ENCODE assay signal across 28 cellular contexts in genomic region chr6:147257760-147258159, GRCh38.
"Had no signal": no experiment of that assay in that cellular context is flagged by ENCODE, and none has a peak within 500 bp of the region (broad histone marks: within the 10 kb centered on the region; RNA-seq: fewer than 3 reads in every experiment).

No MANE protein-coding gene starts in this region.

- H3K36me3 ChIP-seq: pancreas, right lobe of liver, sigmoid colon, suprapubic skin, tibial artery, transverse colon, vagina had no signal

- H3K4me3 ChIP-seq: pancreas, psoas muscle, right lobe of liver, sigmoid colon, suprapubic skin, testis, tibial artery, transverse colon, vagina had no signal

- H3K9me3 ChIP-seq: neutrophil, pancreas, psoas muscle, right lobe of liver, sigmoid colon, suprapubic skin, testis, tibial artery, vagina had no signal

- H3K4me1 Mint-ChIP-seq: nephron progenitor cell, neural crest cell had no signal

- DNase-seq: naive thymus-derived CD8-positive, alpha-beta T cell; nephron progenitor cell; nucleus accumbens; psoas muscle; right cardiac atrium; right lobe of liver; sigmoid colon; small intestine; stimulated activated CD4-positive, alpha-beta T cell treated with anti-CD3 and anti-CD28 coated beads, Interleukin-15, amount 100 ng/mL, for 24 hours; stimulated activated CD4-positive, alpha-beta T cell treated with anti-CD3 and anti-CD28 coated beads, Interleukin-2, amount 100 ng/mL, for 24 hours; stimulated activated CD4-positive, alpha-beta T cell treated with anti-CD3 and anti-CD28 coated beads, Interleukin-2, amount 100 ng/mL, for 48 hours; stimulated activated CD4-positive, alpha-beta T cell treated with anti-CD3 and anti-CD28 coated beads, Interleukin-4, amount 100 ng/mL, for 24 hours; stimulated activated naive B cell treated with anti-CD40 and anti-IgM and Interleukin-4, amounts not matched to agents 10 μg/mL and 1 μg/mL and 100 μg/mL, for 72 hours; stimulated activated naive CD8-positive, alpha-beta T cell treated with anti-CD3 and anti-CD28 coated beads, Interleukin-15, amount 100 ng/mL, for 72 hours; stimulated activated naive CD8-positive, alpha-beta T cell treated with anti-CD3 and anti-CD28 coated beads, Interleukin-15, Interleukin-2, amounts not matched to agents 100 U/mL and 50 U/mL, for 24 hours; testis; tibial artery; transverse colon had no signal

- ATAC-seq: naive thymus-derived CD8-positive, alpha-beta T cell; natural killer cell treated with Interleukin-12 subunit alpha and Interleukin-12 subunit beta and Interleukin-15 and Interleukin-18, amount 100 ng/mL, for 72 hours; pancreas; psoas muscle; right cardiac atrium; right lobe of liver; stimulated activated effector memory CD8-positive, alpha-beta T cell treated with anti-CD3 and anti-CD28 coated beads, Interleukin-12 subunit alpha, Interleukin-12 subunit beta, amount 100 ng/mL, for 72 hours; stimulated activated naive B cell treated with anti-CD40 and anti-IgM and Interleukin-4, amounts not matched to agents 10 μg/mL and 1 μg/mL and 100 μg/mL, for 72 hours; stimulated activated naive CD8-positive, alpha-beta T cell treated with anti-CD3 and anti-CD28 coated beads, Interleukin-15, amount 100 ng/mL, for 72 hours; stimulated activated naive CD8-positive, alpha-beta T cell treated with anti-CD3 and anti-CD28 coated beads, Interleukin-15, Interleukin-2, amounts not matched to agents 100 U/mL and 50 U/mL, for 24 hours had no signal

- H3K27me3 ChIP-seq: neutrophil, pancreas, right lobe of liver, sigmoid colon, suprapubic skin, testis, tibial artery, transverse colon, vagina had no signal

- H3K4me1 ChIP-seq: psoas muscle, right lobe of liver, sigmoid colon, suprapubic skin, testis, tibial artery, vagina had no signal

- FAIRE-seq: pancreas, urothelium cell line had no signal

- H3K27me3 Mint-ChIP-seq: naive thymus-derived CD8-positive, alpha-beta T cell; natural killer cell treated with Interleukin-12 subunit alpha and Interleukin-12 subunit beta and Interleukin-15 and Interleukin-18, amount 100 ng/mL, for 72 hours; progenitor cell of endocrine pancreas; stimulated activated naive B cell treated with anti-CD40 and anti-IgM and Interleukin-4, amounts not matched to agents 10 μg/mL and 1 μg/mL and 100 μg/mL, for 72 hours; stimulated activated naive CD8-positive, alpha-beta T cell treated with anti-CD3 and anti-CD28 coated beads, Interleukin-15, amount 100 ng/mL, for 72 hours; type B pancreatic cell had no signal

- H3K27ac ChIP-seq: neutrophil, pancreas, psoas muscle, right lobe of liver, sigmoid colon, suprapubic skin, testis, tibial artery, transverse colon, vagina had no signal

- H3K4me3 Mint-ChIP-seq: naive thymus-derived CD8-positive, alpha-beta T cell; natural killer cell treated with Interleukin-12 subunit alpha and Interleukin-12 subunit beta and Interleukin-15 and Interleukin-18, amount 100 ng/mL, for 72 hours; nephron progenitor cell; neural crest cell; stimulated activated effector memory CD8-positive, alpha-beta T cell treated with anti-CD3 and anti-CD28 coated beads, Interleukin-12 subunit alpha, Interleukin-12 subunit beta, amount 100 ng/mL, for 72 hours; stimulated activated naive B cell treated with anti-CD40 and anti-IgM and Interleukin-4, amounts not matched to agents 10 μg/mL and 1 μg/mL and 100 μg/mL, for 72 hours; stimulated activated naive CD8-positive, alpha-beta T cell treated with anti-CD3 and anti-CD28 coated beads, Interleukin-15, amount 100 ng/mL, for 72 hours; type B pancreatic cell had no signal

- H3K9me3 Mint-ChIP-seq: natural killer cell treated with Interleukin-12 subunit alpha and Interleukin-12 subunit beta and Interleukin-15 and Interleukin-18, amount 100 ng/mL, for 72 hours; stimulated activated effector memory CD8-positive, alpha-beta T cell treated with anti-CD3 and anti-CD28 coated beads, Interleukin-12 subunit alpha, Interleukin-12 subunit beta, amount 100 ng/mL, for 72 hours had no signal

- H3K27ac Mint-ChIP-seq: naive thymus-derived CD8-positive, alpha-beta T cell; natural killer cell treated with Interleukin-12 subunit alpha and Interleukin-12 subunit beta and Interleukin-15 and Interleukin-18, amount 100 ng/mL, for 72 hours; nephron progenitor cell; progenitor cell of endocrine pancreas; stimulated activated effector memory CD8-positive, alpha-beta T cell treated with anti-CD3 and anti-CD28 coated beads, Interleukin-12 subunit alpha, Interleukin-12 subunit beta, amount 100 ng/mL, for 72 hours; stimulated activated naive B cell treated with anti-CD40 and anti-IgM and Interleukin-4, amounts not matched to agents 10 μg/mL and 1 μg/mL and 100 μg/mL, for 72 hours; stimulated activated naive CD8-positive, alpha-beta T cell treated with anti-CD3 and anti-CD28 coated beads, Interleukin-15, amount 100 ng/mL, for 72 hours; type B pancreatic cell had no signal
